25 cellular contexts compared by ENCODE assay signal in the genomic region with DNA sequence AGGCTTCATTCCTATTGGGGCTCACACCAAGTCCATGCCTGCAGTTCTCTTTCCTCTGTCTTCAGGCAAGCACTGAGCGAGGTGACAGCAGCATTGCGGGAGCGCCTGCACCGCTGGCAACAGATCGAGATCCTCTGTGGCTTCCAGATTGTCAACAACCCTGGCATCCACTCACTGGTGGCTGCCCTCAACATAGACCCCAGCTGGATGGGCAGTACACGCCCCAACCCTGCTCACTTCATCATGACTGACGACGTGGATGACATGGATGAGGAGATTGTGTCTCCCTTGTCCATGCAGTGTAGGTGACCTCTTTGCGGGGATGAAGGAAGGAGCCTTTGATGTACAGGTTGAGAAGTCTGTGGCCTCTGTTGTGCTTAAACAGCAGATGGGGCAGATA.
"Had no signal": no experiment of that assay in that cellular context is flagged by ENCODE, and none has a peak within 500 bp of the region (broad histone marks: within the 10 kb centered on the region; RNA-seq: fewer than 3 reads in every experiment).

No MANE protein-coding gene starts in this region.

- H3K27me3 ChIP-seq: hepatocyte, left lung, stomach, suprapubic skin, tibial nerve had no signal

- H3K9me3 Mint-ChIP-seq: activated CD4-positive, alpha-beta memory T cell treated with anti-CD3 and anti-CD28 coated beads, Interleukin-2, amount 10 ng/mL, durations not matched to agents 7 days and 5 days; activated naive CD8-positive, alpha-beta T cell treated with anti-CD3 and anti-CD28 coated beads for 36 hours; activated T-helper 1 cell treated with anti-CD3 and anti-CD28 coated beads, Interleukin-12 subunit alpha, Interleukin-12 subunit beta, Interleukin-2, Interleukin-4 antibody, amounts not matched to agents 30 ng/mL and 10 ng/mL and 1 ng/mL, durations not matched to agents 14 hours and 24 hours and 36 hours; immature natural killer cell; nephron; WTC11 had no signal

- H3K4me3 Mint-ChIP-seq: activated CD4-positive, alpha-beta memory T cell treated with anti-CD3 and anti-CD28 coated beads, Interleukin-2, amount 10 ng/mL, durations not matched to agents 7 days and 5 days; activated naive CD8-positive, alpha-beta T cell treated with anti-CD3 and anti-CD28 coated beads for 36 hours; activated T-helper 1 cell treated with anti-CD3 and anti-CD28 coated beads, Interleukin-12 subunit alpha, Interleukin-12 subunit beta, Interleukin-2, Interleukin-4 antibody, amounts not matched to agents 30 ng/mL and 10 ng/mL and 1 ng/mL, durations not matched to agents 14 hours and 24 hours and 36 hours; immature natural killer cell; nephron; WTC11 had no signal

- H3K36me3 Mint-ChIP-seq: WTC11 had no signal

- H3K27me3 Mint-ChIP-seq: activated CD4-positive, alpha-beta memory T cell treated with anti-CD3 and anti-CD28 coated beads, Interleukin-2, amount 10 ng/mL, durations not matched to agents 7 days and 5 days; activated naive CD8-positive, alpha-beta T cell treated with anti-CD3 and anti-CD28 coated beads for 36 hours had no signal

- H3K4me1 ChIP-seq: left lung, parathyroid adenoma, suprapubic skin, tibial nerve had no signal

- H3K4me3 ChIP-seq: coronary artery, hepatocyte, left lung, lung, stomach, suprapubic skin, tibial nerve had no signal

- H3K27ac Mint-ChIP-seq: activated naive CD8-positive, alpha-beta T cell treated with anti-CD3 and anti-CD28 coated beads for 36 hours; activated T-helper 1 cell treated with anti-CD3 and anti-CD28 coated beads, Interleukin-12 subunit alpha, Interleukin-12 subunit beta, Interleukin-2, Interleukin-4 antibody, amounts not matched to agents 30 ng/mL and 10 ng/mL and 1 ng/mL, durations not matched to agents 14 hours and 24 hours and 36 hours; nephron; WTC11 had no signal

- DNase-seq: activated CD4-positive, alpha-beta memory T cell treated with anti-CD3 and anti-CD28 coated beads, Interleukin-2, amount 10 ng/mL, durations not matched to agents 7 days and 5 days; activated gamma-delta T cell; activated naive CD8-positive, alpha-beta T cell treated with anti-CD3 and anti-CD28 coated beads for 36 hours; cerebellar nuclear complex; erythroblast; glutamatergic neuron; immature natural killer cell; kidney glomerular epithelial cell; left lung; nucleus accumbens; right cardiac atrium; stimulated activated CD4-positive, alpha-beta T cell treated with anti-CD3 and anti-CD28 coated beads, Interleukin-12 subunit alpha, Interleukin-12 subunit beta, amount 100 ng/mL, for 4 hours; stimulated activated CD4-positive, alpha-beta T cell treated with anti-CD3 and anti-CD28 coated beads, Interleukin-4, amount 100 ng/mL, for 4 hours; stomach; T1000 had no signal

- H3K9me3 ChIP-seq: left lung, stomach, suprapubic skin, tibial nerve had no signal

- H3K27ac ChIP-seq: coronary artery, hepatocyte, left lung, parathyroid adenoma, stomach, suprapubic skin, tibial nerve had no signal

- ATAC-seq: left lung, right cardiac atrium, SK-N-SH treated with all-trans-retinoic acid at 6 μM for 48 hours, WTC11 had no signal
